ENCODE assay signal across 16 cellular contexts in genomic region chr17:4734857-4735475, GRCh38. TPM values are rescaled to one million over a fixed set of nuclear protein-coding genes. Genes with fewer than 3 reads are reported as not detected.
"Had no signal": no experiment of that assay in that cellular context is flagged by ENCODE, and none has a peak within 500 bp of the region (broad histone marks: within the 10 kb centered on the region; RNA-seq: fewer than 3 reads in every experiment).

No MANE protein-coding gene starts in this region.

- DNase-seq: activated CD4-positive, alpha-beta T cell treated with anti-CD3 and anti-CD28 coated beads, Interleukin-2, amount 10 ng/mL, durations not matched to agents 24 days and 14 days; activated CD4-positive, CD25-positive, alpha-beta regulatory T cell; activated CD8-positive, alpha-beta memory T cell treated with anti-CD3 and anti-CD28 coated beads, Interleukin-2, amount 50 U/mL, for 4 hours; activated CD8-positive, alpha-beta T cell treated with anti-CD3 and anti-CD28 coated beads, Interleukin-2, amount 10 ng/mL, durations not matched to agents 7 days and 5 days; activated gamma-delta T cell; activated T-cell treated with anti-CD3 and anti-CD28 coated beads, Interleukin-2, amount 50 U/mL, for 48 hours; hypothalamus; kidney glomerular epithelial cell; occipital lobe; stimulated activated CD4-positive, alpha-beta T cell treated with anti-CD3 and anti-CD28 coated beads, Interleukin-4, amount 100 ng/mL, for 24 hours; testis had no signal

- H3K4me3 ChIP-seq: cardiac muscle cell, esophagus muscularis mucosa, right atrium auricular region, skin epidermis, testis had no signal

- H3K27me3 ChIP-seq: esophagus muscularis mucosa, right atrium auricular region, testis had no signal

- FAIRE-seq: endometrium had no signal

- H3K27ac ChIP-seq: cardiac muscle cell, esophagus muscularis mucosa, testis had no signal

- H3K9me3 ChIP-seq: esophagus muscularis mucosa, right atrium auricular region, testis had no signal

- H3K36me3 ChIP-seq: cardiac muscle cell, right atrium auricular region had no signal

RNA-seq across cellular contexts. Expression of gene ZMYND15, which starts 4.7 kb away (rescaled TPM):
- total RNA-seq: activated CD4-positive, alpha-beta T cell treated with anti-CD3 and anti-CD28 coated beads, Interleukin-2, amount 10 ng/mL, durations not matched to agents 24 days and 14 days; activated CD8-positive, alpha-beta T cell treated with anti-CD3 and anti-CD28 coated beads, Interleukin-2, amount 10 ng/mL, durations not matched to agents 7 days and 5 days; cardiac muscle cell had no signal
- polyA plus RNA-seq: cardiac muscle cell had no signal
